In the genomic region with DNA sequence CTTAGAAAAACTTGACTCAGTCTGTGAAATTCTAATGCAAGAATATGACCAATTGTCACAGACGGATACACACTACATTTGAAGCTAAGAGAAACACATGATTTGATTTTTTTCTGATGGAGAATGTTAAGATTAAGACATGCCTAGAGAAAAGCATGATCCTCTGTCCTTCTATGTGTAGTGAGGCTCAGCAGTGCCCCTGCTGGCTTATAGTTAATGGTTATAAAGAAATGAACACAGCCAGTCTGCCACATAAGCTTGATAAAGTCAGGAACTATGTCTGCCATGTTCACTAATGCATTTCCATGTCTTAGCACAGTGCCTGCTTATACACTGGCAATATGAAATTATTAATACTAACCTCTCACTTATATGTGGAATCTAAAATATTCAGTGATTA, we compare ENCODE assay signal across 9 cellular contexts.
DNase-seq lines count a peak whose midpoint lies in the region; ATAC-seq and TF ChIP-seq lines count a peak whose summit lies in the region.
"Had no signal": no experiment of that assay in that cellular context is flagged by ENCODE, and none has a peak within 500 bp of the region (broad histone marks: within the 10 kb centered on the region; RNA-seq: fewer than 3 reads in every experiment).

No MANE protein-coding gene starts in this region.

- H4K20me1 ChIP-seq in PC-3 (ENCODE audit: low read length): no peaks in the 10 kb centered on the region

- ATAC-seq in GM18868 (IDR thresholded peaks at IDR 0.05; ENCODE audit: unreplicated experiment) (peak; percentile 60), PC-3 (peak; percentile 86), HG02610 (IDR thresholded peaks at IDR 0.05; ENCODE audit: unreplicated experiment) (no peak)
- ATAC-seq in activated T-cell treated with anti-CD3 and anti-CD28 coated beads, Interleukin-2, amount 50 U/mL, for 72 hours (replicated peaks in 1 of 2): no peak

- intact Hi-C loops in PC-3 (cut with micrococcal nuclease): loop anchor here (1.0 to 10.0 kb wide), 2 partner anchors 380 to 554 kb away; a partner anchor contains a TSS

- no peaks in the 10 kb centered on the region for H3K9me3 ChIP-seq in PC-3 (ENCODE audit: low read length)

- H2AFZ ChIP-seq in PC-3 (ENCODE audit: low read length): no peak overlapping the region

- no peak overlapping the region for H3K9ac ChIP-seq in PC-3 (ENCODE audit: low read length)

- CTCF ChIA-PET in PC-3 (lab: Charles Lee): interaction anchor here (0.5 to 0.8 kb wide), 4 partner anchors 10 to 519 kb away, joined by 3 to 5 read pairs (median 4); no protein-coding TSS in a partner anchor

- no peaks in the 10 kb centered on the region for H3K79me2 ChIP-seq in PC-3 (ENCODE audit: low read length)

- POLR2A ChIA-PET in PC-3 (lab: Charles Lee; ENCODE audit: unreplicated experiment): no interaction called here

- TF ChIP-seq CTCF in AG09319 (IDR thresholded peaks at IDR 0.05; ENCODE audit: low read depth, low read length): peak; percentile 45
- TF ChIP-seq CTCF in PC-3 (conservative IDR thresholded peaks at IDR 0.05; ENCODE audit: low read depth, low read length): peak; percentile 97

- H3K4me1 Mint-ChIP-seq in activated T-cell treated with anti-CD3 and anti-CD28 coated beads, Interleukin-2, amount 50 U/mL, for 72 hours (ENCODE audit: low read depth): no peaks in the 10 kb centered on the region

- no peaks in the 10 kb centered on the region for H3K9me2 ChIP-seq in PC-3 (replicated peaks; ENCODE audit: low read length)

- H3K27me3 ChIP-seq in PC-3 (ENCODE audit: low read length): peaks cover 49% of the 10 kb centered on the region

- H3K4me1 ChIP-seq in PC-3 (ENCODE audit: insufficient read depth, low read length): no peaks in the 10 kb centered on the region

- DNase-seq in AG09319 (ENCODE audit: extremely low read depth, low read depth): no peak
- peak; percentile 77 for DNase-seq in PC-3
- peak; percentile 12 for DNase-seq in hepatic stellate cell (ENCODE audit: low spot score)
- DNase-seq in amniotic stem cell (lab: John Stamatoyannopoulos, UW): no peak
- DNase-seq in T-helper 1 cell: no peak
- no peak for DNase-seq in activated T-cell treated with anti-CD3 and anti-CD28 coated beads, Interleukin-2, amount 50 U/mL, for 72 hours
- DNase-seq: activated CD4-positive, alpha-beta T cell treated with anti-CD3 and anti-CD28 coated beads, Interleukin-2, amount 50 U/mL, for 4 hours had no signal

- no peaks in the 10 kb centered on the region for H3K36me3 ChIP-seq in PC-3 (ENCODE audit: low read depth, low read length)

- no peak overlapping the region for H3K27ac ChIP-seq in PC-3 (ENCODE audit: low read length)

- no peaks in the 10 kb centered on the region for H3K36me3 Mint-ChIP-seq in activated T-cell treated with anti-CD3 and anti-CD28 coated beads, Interleukin-2, amount 50 U/mL, for 72 hours (ENCODE audit: insufficient read depth in 2 of 2)

- H3F3A ChIP-seq in PC-3 (ENCODE audit: low read length, unreplicated experiment): no peaks in the 10 kb centered on the region

- H3K27ac Mint-ChIP-seq in activated T-cell treated with anti-CD3 and anti-CD28 coated beads, Interleukin-2, amount 50 U/mL, for 72 hours: no peak overlapping the region

- no peaks in the 10 kb centered on the region for H3K9me3 Mint-ChIP-seq in activated T-cell treated with anti-CD3 and anti-CD28 coated beads, Interleukin-2, amount 50 U/mL, for 72 hours

- no peak overlapping the region for H3K4me3 Mint-ChIP-seq in activated T-cell treated with anti-CD3 and anti-CD28 coated beads, Interleukin-2, amount 50 U/mL, for 72 hours

- H3K4me2 ChIP-seq in PC-3 (ENCODE audit: low read length): no peak overlapping the region

- H3K4me3 ChIP-seq in PC-3 (ENCODE audit: low read length): no peak overlapping the region

- BruUV-seq in PC-3 (replicated peaks; lab: Mats Ljungman, UMichigan): no TSS peak

- peaks cover 4% of the 10 kb centered on the region for H3K27me3 Mint-ChIP-seq in activated T-cell treated with anti-CD3 and anti-CD28 coated beads, Interleukin-2, amount 50 U/mL, for 72 hours (ENCODE audit: low read depth)

Comparison
In these comparisons a context has a peak if more than half of its experiments do, and no peak if none do; other contexts are left out.
1. DNase-seq: peak in PC-3 (single experiment) and hepatic stellate cell (single experiment); none in AG09319 (single experiment), amniotic stem cell (single experiment), T-helper 1 cell (0 of 5) and activated T-cell treated with anti-CD3 and anti-CD28 coated beads, Interleukin-2, amount 50 U/mL, for 72 hours (0 of 2).
2. ATAC-seq: peak in GM18868 (single experiment) and PC-3 (single experiment); none in HG02610 (single experiment) and activated T-cell treated with anti-CD3 and anti-CD28 coated beads, Interleukin-2, amount 50 U/mL, for 72 hours (0 of 2).